Comparison of ENCODE assay signal across 18 cellular contexts in genomic region chr14:104895207-104895785, GRCh38. TPM values are rescaled to one million over a fixed set of nuclear protein-coding genes. Genes with fewer than 3 reads are reported as not detected.
DNase-seq lines count a peak whose midpoint lies in the region; ATAC-seq, FAIRE-seq and TF ChIP-seq lines count a peak whose summit lies in the region.
"Had no signal": no experiment of that assay in that cellular context is flagged by ENCODE, and none has a peak within 500 bp of the region (broad histone marks: within the 10 kb centered on the region; RNA-seq: fewer than 3 reads in every experiment).

No MANE protein-coding gene starts in this region.

- no peak overlapping the region for H3K4me3 Mint-ChIP-seq in HFFc6
- H3K4me3 Mint-ChIP-seq in activated CD8-positive, alpha-beta T cell treated with anti-CD3 and anti-CD28 coated beads, Interleukin-2, amount 10 ng/mL, durations not matched to agents 7 days and 5 days: no peak overlapping the region
- H3K4me3 Mint-ChIP-seq: activated CD4-positive, alpha-beta memory T cell treated with anti-CD3 and anti-CD28 coated beads for 36 hours; memory B cell; naive thymus-derived CD4-positive, alpha-beta T cell; T-cell had no signal

- H3K4me3 ChIP-seq in left ventricle myocardium inferior (peak overlapping the region; percentile 33), pancreas (peak overlapping the region in 2 of 4 donors; percentile 34 to 35)
- H3K4me3 ChIP-seq: gastroesophageal sphincter had no signal

- ATAC-seq in pancreas (peak in 3 of 4 donors; percentile 0 to 5 (median 2)), HG02642 (IDR thresholded peaks at IDR 0.05; ENCODE audit: poor library complexity, unreplicated experiment) (no peak), GM18498 (IDR thresholded peaks at IDR 0.05; ENCODE audit: unreplicated experiment) (no peak)
- no peak for ATAC-seq in activated CD8-positive, alpha-beta T cell treated with anti-CD3 and anti-CD28 coated beads, Interleukin-2, amount 10 ng/mL, durations not matched to agents 7 days and 5 days
- ATAC-seq: gastroesophageal sphincter; naive thymus-derived CD4-positive, alpha-beta T cell; T-cell had no signal

- no peak overlapping the region for H3K27ac ChIP-seq in left ventricle myocardium inferior (replicated peaks)
- peak overlapping the region in 3 of 4 donors; percentile 62 to 88 (median 68) for H3K27ac ChIP-seq in pancreas
- H3K27ac ChIP-seq: WERI-Rb-1 had no signal

- POLR2A ChIA-PET in activated CD8-positive, alpha-beta T cell treated with anti-CD3 and anti-CD28 coated beads, Interleukin-2, amount 10 ng/mL, durations not matched to agents 7 days and 5 days (lab: Charles Lee): no interaction called here

- peaks cover 21% of the 10 kb centered on the region for H3K4me1 ChIP-seq in left ventricle myocardium inferior
- peaks cover 8 to 11% (median 9%) of the 10 kb centered on the region in 3 donors for H3K4me1 ChIP-seq in pancreas

- H3K36me3 Mint-ChIP-seq in HFFc6 (ENCODE audit: low read depth): no peaks in the 10 kb centered on the region; the same call in 1 of the 2 replicates
- H3K36me3 Mint-ChIP-seq in activated CD8-positive, alpha-beta T cell treated with anti-CD3 and anti-CD28 coated beads, Interleukin-2, amount 10 ng/mL, durations not matched to agents 7 days and 5 days (ENCODE audit: low read depth): no peaks in the 10 kb centered on the region
- H3K36me3 Mint-ChIP-seq: activated CD4-positive, alpha-beta memory T cell treated with anti-CD3 and anti-CD28 coated beads for 36 hours; memory B cell; naive thymus-derived CD4-positive, alpha-beta T cell; T-cell had no signal

- CTCF ChIA-PET in activated CD8-positive, alpha-beta T cell treated with anti-CD3 and anti-CD28 coated beads, Interleukin-2, amount 10 ng/mL, durations not matched to agents 7 days and 5 days (lab: Charles Lee): interaction anchor here (0.7 to 1.2 kb wide), 2 partner anchors 46 to 143 kb away, joined by 3 read pairs; no protein-coding TSS in a partner anchor

- no peak overlapping the region for H3K27ac Mint-ChIP-seq in HFFc6
- H3K27ac Mint-ChIP-seq in activated CD8-positive, alpha-beta T cell treated with anti-CD3 and anti-CD28 coated beads, Interleukin-2, amount 10 ng/mL, durations not matched to agents 7 days and 5 days: no peak overlapping the region
- H3K27ac Mint-ChIP-seq: activated CD4-positive, alpha-beta memory T cell treated with anti-CD3 and anti-CD28 coated beads for 36 hours; memory B cell; naive thymus-derived CD4-positive, alpha-beta T cell; T-cell had no signal

- intact Hi-C loops in left ventricle myocardium inferior (cut with micrococcal nuclease) (no loop called here), pancreas (cut with DNase I) (no loop called here)

- WGBS in pancreas, 2 donors: 28 to 31% methylated on average over 8 to 9 of the region's 9 CpGs

- FAIRE-seq in pancreas (lab: Jason Lieb, UNC): no peak

- H3K27me3 ChIP-seq in left ventricle myocardium inferior (ENCODE audit: low read depth) (no peaks in the 10 kb centered on the region), pancreas (no peaks in the 10 kb centered on the region)
- H3K27me3 ChIP-seq: gastroesophageal sphincter had no signal

- peaks cover 10% of the 10 kb centered on the region for H3K27me3 Mint-ChIP-seq in HFFc6 (ENCODE audit: insufficient read depth)
- no peaks in the 10 kb centered on the region for H3K27me3 Mint-ChIP-seq in activated CD8-positive, alpha-beta T cell treated with anti-CD3 and anti-CD28 coated beads, Interleukin-2, amount 10 ng/mL, durations not matched to agents 7 days and 5 days (ENCODE audit: low read depth)

- no peaks in the 10 kb centered on the region for H3K9me3 Mint-ChIP-seq in HFFc6
- no peaks in the 10 kb centered on the region for H3K9me3 Mint-ChIP-seq in activated CD8-positive, alpha-beta T cell treated with anti-CD3 and anti-CD28 coated beads, Interleukin-2, amount 10 ng/mL, durations not matched to agents 7 days and 5 days (ENCODE audit: insufficient read depth)
- H3K9me3 Mint-ChIP-seq: activated CD4-positive, alpha-beta memory T cell treated with anti-CD3 and anti-CD28 coated beads for 36 hours; memory B cell; naive thymus-derived CD4-positive, alpha-beta T cell; T-cell had no signal

- H3K36me3 ChIP-seq in left ventricle myocardium inferior (no peaks in the 10 kb centered on the region), pancreas (no peaks in the 10 kb centered on the region)
- H3K36me3 ChIP-seq: WERI-Rb-1 had no signal

- peak; percentile 39; the same call in 1 of the 2 replicates for TF ChIP-seq CTCF in HFFc6 (IDR thresholded peaks at IDR 0.05)
- TF ChIP-seq CTCF in left ventricle myocardium inferior (IDR thresholded peaks at IDR 0.05; ENCODE audit: borderline replicate concordance): no peak
- no peak for TF ChIP-seq CTCF in pancreas (IDR thresholded peaks at IDR 0.05)

- peak; percentile 70 for DNase-seq in DMS79 (lab: John Stamatoyannopoulos, UW)
- no peak for DNase-seq in DMS79 treated with DMSO at 0.1 percent for 48 hours (lab: John Stamatoyannopoulos, UW)
- no peak for DNase-seq in HFFc6
- peak; percentile 15 for DNase-seq in left ventricle myocardium inferior
- DNase-seq in pancreas: peak in 4 of 6 donors; percentile 31 to 82 (median 66)
- no peak for DNase-seq in activated CD8-positive, alpha-beta T cell treated with anti-CD3 and anti-CD28 coated beads, Interleukin-2, amount 10 ng/mL, durations not matched to agents 7 days and 5 days
- DNase-seq: activated CD4-positive, alpha-beta memory T cell treated with anti-CD3 and anti-CD28 coated beads for 36 hours; activated T-cell treated with anti-CD3 and anti-CD28 coated beads, Interleukin-2, amount 50 U/mL, for 1 hour; C1 segment of cervical spinal cord; dermis blood vessel endothelial cell; WERI-Rb-1 had no signal

- H3K4me1 Mint-ChIP-seq in HFFc6 (ENCODE audit: low read depth): peaks cover 5% of the 10 kb centered on the region
- no peaks in the 10 kb centered on the region for H3K4me1 Mint-ChIP-seq in activated CD8-positive, alpha-beta T cell treated with anti-CD3 and anti-CD28 coated beads, Interleukin-2, amount 10 ng/mL, durations not matched to agents 7 days and 5 days (ENCODE audit: low read depth)

- no peaks in the 10 kb centered on the region for H3K9me3 ChIP-seq in left ventricle myocardium inferior (replicated peaks)
- H3K9me3 ChIP-seq in pancreas: no peaks in the 10 kb centered on the region
- H3K9me3 ChIP-seq: gastroesophageal sphincter had no signal

RNA-seq across cellular contexts. Expression of gene PLD4, which starts 29.4 kb away (rescaled TPM):
- under 1 TPM; 0.05 to 0.18 (median 0.11) TPM for total RNA-seq in HFFc6 (2021; fragmentation: NEBNext Ultra II Directional; extraction: Animal tissue kit (Norgen Biotek cat#: 25700))
- total RNA-seq in left ventricle myocardium inferior: 0.44 TPM
- 10 to 100 TPM in 1 of 6 donors, 1 to 10 TPM in 2, under 1 TPM in 3; 0.19 to 12.5 (median 0.91) TPM for total RNA-seq in pancreas
- under 1 TPM; 0.49 to 0.52 TPM for polyA plus RNA-seq in pancreas
- not detected for total RNA-seq in activated CD8-positive, alpha-beta T cell treated with anti-CD3 and anti-CD28 coated beads, Interleukin-2, amount 10 ng/mL, durations not matched to agents 7 days and 5 days
- total RNA-seq: A172; activated CD4-positive, alpha-beta memory T cell treated with anti-CD3 and anti-CD28 coated beads for 36 hours had no signal

RNA-seq across cellular contexts. Expression of gene CEP170B, which starts 30.2 kb away (rescaled TPM):
- 10 to 100 TPM; 29.9 to 34.9 (median 32.0) TPM for total RNA-seq in HFFc6 (2021; fragmentation: NEBNext Ultra II Directional; extraction: Animal tissue kit (Norgen Biotek cat#: 25700))
- total RNA-seq in left ventricle myocardium inferior (11.7 TPM), pancreas (10 to 100 TPM; 17.7 to 26.3 (median 21.9) TPM)
- polyA plus RNA-seq in pancreas: 10 to 100 TPM; 19.1 to 43.8 TPM
- total RNA-seq in activated CD8-positive, alpha-beta T cell treated with anti-CD3 and anti-CD28 coated beads, Interleukin-2, amount 10 ng/mL, durations not matched to agents 7 days and 5 days: 1 to 10 TPM; 2.5 to 2.7 TPM

Comparison
In these comparisons a context has a peak if more than half of its experiments do, and no peak if none do; other contexts are left out.
1. DNase-seq: peak in DMS79 (single experiment), left ventricle myocardium inferior (single experiment) and pancreas (4 of 6); none in DMS79 treated with DMSO at 0.1 percent for 48 hours (single experiment), HFFc6 (single experiment) and activated CD8-positive, alpha-beta T cell treated with anti-CD3 and anti-CD28 coated beads, Interleukin-2, amount 10 ng/mL, durations not matched to agents 7 days and 5 days (single experiment).
2. ATAC-seq: peak in pancreas (3 of 4); none in HG02642 (single experiment), GM18498 (single experiment) and activated CD8-positive, alpha-beta T cell treated with anti-CD3 and anti-CD28 coated beads, Interleukin-2, amount 10 ng/mL, durations not matched to agents 7 days and 5 days (single experiment).